1 cellular context compared by ENCODE assay signal in the genomic region with DNA sequence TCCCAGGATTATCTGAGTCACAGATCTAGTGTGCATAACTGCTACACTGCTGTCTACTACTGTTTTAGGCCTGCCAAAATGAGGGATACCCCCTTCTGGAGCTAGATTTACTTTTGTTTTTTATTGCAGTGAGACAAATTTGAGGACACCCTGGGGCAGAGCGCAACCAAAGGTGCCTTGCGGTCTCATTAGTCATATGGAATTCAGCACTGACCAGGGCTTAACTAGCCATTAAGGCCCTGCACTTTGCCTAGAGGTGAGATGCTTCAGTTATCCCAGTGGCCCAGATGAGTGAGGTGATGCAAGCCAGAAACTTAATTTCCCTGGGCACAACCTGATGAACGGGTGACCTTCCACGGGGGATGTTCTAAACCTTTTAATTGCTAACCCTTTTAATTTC.
TF ChIP-seq lines count a peak whose summit lies in the region.

No MANE protein-coding gene starts in this region.

TF ChIP-seq in GM23338, 12 proteins besides CTCF, POLR2A, EP300 and RAD21:
- TF ChIP-seq NANOG (IDR thresholded peaks at IDR 0.05; ENCODE audit: borderline replicate concordance) = no peak
- TF ChIP-seq JUNB (IDR thresholded peaks at IDR 0.05; ENCODE audit: unreplicated experiment) = no peak
- TF ChIP-seq STAT1 (IDR thresholded peaks at IDR 0.05; ENCODE audit: unreplicated experiment) = no peak
- TF ChIP-seq, protein P1, sequence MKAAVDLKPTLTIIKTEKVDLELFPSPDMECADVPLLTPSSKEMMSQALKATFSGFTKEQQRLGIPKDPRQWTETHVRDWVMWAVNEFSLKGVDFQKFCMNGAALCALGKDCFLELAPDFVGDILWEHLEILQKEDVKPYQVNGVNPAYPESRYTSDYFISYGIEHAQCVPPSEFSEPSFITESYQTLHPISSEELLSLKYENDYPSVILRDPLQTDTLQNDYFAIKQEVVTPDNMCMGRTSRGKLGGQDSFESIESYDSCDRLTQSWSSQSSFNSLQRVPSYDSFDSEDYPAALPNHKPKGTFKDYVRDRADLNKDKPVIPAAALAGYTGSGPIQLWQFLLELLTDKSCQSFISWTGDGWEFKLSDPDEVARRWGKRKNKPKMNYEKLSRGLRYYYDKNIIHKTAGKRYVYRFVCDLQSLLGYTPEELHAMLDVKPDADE (IDR thresholded peaks at IDR 0.05) = no peak
- TF ChIP-seq POLR2AphosphoS5 (IDR thresholded peaks at IDR 0.05; ENCODE audit: low read depth) = no peak
- no peak for TF ChIP-seq ZNF331 (CRISPR knock-in tag; IDR thresholded peaks at IDR 0.05; ENCODE audit: low read depth)
- no peak for TF ChIP-seq CREB1 (CRISPR knock-in tag; IDR thresholded peaks at IDR 0.05; ENCODE audit: low read depth)
- TF ChIP-seq ZNF114 (CRISPR knock-in tag; IDR thresholded peaks at IDR 0.05) = no peak
- no peak for TF ChIP-seq EZH2phosphoT487 (IDR thresholded peaks at IDR 0.05; ENCODE audit: unreplicated experiment)
- TF ChIP-seq, protein P2, sequence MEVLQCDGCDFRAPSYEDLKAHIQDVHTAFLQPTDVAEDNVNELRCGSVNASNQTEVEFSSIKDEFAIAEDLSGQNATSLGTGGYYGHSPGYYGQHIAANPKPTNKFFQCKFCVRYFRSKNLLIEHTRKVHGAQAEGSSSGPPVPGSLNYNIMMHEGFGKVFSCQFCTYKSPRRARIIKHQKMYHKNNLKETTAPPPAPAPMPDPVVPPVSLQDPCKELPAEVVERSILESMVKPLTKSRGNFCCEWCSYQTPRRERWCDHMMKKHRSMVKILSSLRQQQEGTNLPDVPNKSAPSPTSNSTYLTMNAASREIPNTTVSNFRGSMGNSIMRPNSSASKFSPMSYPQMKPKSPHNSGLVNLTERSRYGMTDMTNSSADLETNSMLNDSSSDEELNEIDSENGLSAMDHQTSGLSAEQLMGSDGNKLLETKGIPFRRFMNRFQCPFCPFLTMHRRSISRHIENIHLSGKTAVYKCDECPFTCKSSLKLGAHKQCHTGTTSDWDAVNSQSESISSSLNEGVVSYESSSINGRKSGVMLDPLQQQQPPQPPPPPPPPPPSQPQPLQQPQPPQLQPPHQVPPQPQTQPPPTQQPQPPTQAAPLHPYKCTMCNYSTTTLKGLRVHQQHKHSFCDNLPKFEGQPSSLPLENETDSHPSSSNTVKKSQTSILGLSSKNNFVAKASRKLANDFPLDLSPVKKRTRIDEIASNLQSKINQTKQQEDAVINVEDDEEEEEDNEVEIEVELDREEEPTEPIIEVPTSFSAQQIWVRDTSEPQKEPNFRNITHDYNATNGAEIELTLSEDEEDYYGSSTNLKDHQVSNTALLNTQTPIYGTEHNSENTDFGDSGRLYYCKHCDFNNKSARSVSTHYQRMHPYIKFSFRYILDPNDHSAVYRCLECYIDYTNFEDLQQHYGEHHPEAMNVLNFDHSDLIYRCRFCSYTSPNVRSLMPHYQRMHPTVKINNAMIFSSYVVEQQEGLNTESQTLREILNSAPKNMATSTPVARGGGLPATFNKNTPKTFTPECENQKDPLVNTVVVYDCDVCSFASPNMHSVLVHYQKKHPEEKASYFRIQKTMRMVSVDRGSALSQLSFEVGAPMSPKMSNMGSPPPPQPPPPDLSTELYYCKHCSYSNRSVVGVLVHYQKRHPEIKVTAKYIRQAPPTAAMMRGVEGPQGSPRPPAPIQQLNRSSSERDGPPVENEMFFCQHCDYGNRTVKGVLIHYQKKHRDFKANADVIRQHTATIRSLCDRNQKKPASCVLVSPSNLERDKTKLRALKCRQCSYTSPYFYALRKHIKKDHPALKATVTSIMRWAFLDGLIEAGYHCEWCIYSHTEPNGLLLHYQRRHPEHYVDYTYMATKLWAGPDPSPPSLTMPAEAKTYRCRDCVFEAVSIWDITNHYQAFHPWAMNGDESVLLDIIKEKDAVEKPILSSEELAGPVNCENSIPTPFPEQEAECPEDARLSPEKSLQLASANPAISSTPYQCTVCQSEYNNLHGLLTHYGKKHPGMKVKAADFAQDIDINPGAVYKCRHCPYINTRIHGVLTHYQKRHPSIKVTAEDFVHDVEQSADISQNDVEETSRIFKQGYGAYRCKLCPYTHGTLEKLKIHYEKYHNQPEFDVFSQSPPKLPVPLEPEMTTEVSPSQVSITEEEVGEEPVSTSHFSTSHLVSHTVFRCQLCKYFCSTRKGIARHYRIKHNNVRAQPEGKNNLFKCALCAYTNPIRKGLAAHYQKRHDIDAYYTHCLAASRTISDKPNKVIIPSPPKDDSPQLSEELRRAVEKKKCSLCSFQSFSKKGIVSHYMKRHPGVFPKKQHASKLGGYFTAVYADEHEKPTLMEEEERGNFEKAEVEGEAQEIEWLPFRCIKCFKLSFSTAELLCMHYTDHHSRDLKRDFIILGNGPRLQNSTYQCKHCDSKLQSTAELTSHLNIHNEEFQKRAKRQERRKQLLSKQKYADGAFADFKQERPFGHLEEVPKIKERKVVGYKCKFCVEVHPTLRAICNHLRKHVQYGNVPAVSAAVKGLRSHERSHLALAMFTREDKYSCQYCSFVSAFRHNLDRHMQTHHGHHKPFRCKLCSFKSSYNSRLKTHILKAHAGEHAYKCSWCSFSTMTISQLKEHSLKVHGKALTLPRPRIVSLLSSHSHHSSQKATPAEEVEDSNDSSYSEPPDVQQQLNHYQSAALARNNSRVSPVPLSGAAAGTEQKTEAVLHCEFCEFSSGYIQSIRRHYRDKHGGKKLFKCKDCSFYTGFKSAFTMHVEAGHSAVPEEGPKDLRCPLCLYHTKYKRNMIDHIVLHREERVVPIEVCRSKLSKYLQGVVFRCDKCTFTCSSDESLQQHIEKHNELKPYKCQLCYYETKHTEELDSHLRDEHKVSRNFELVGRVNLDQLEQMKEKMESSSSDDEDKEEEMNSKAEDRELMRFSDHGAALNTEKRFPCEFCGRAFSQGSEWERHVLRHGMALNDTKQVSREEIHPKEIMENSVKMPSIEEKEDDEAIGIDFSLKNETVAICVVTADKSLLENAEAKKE (CRISPR knock-in tag; IDR thresholded peaks at IDR 0.05) = no peak
- TF ChIP-seq EZH2 (IDR thresholded peaks at IDR 0.05; ENCODE audit: low read depth, unreplicated experiment) = no peak
- TF ChIP-seq, protein P3, sequence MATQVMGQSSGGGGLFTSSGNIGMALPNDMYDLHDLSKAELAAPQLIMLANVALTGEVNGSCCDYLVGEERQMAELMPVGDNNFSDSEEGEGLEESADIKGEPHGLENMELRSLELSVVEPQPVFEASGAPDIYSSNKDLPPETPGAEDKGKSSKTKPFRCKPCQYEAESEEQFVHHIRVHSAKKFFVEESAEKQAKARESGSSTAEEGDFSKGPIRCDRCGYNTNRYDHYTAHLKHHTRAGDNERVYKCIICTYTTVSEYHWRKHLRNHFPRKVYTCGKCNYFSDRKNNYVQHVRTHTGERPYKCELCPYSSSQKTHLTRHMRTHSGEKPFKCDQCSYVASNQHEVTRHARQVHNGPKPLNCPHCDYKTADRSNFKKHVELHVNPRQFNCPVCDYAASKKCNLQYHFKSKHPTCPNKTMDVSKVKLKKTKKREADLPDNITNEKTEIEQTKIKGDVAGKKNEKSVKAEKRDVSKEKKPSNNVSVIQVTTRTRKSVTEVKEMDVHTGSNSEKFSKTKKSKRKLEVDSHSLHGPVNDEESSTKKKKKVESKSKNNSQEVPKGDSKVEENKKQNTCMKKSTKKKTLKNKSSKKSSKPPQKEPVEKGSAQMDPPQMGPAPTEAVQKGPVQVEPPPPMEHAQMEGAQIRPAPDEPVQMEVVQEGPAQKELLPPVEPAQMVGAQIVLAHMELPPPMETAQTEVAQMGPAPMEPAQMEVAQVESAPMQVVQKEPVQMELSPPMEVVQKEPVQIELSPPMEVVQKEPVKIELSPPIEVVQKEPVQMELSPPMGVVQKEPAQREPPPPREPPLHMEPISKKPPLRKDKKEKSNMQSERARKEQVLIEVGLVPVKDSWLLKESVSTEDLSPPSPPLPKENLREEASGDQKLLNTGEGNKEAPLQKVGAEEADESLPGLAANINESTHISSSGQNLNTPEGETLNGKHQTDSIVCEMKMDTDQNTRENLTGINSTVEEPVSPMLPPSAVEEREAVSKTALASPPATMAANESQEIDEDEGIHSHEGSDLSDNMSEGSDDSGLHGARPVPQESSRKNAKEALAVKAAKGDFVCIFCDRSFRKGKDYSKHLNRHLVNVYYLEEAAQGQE (IDR thresholded peaks at IDR 0.05; ENCODE audit: unreplicated experiment) = no peak
TF ChIP-seq in GM23338: peak in this region for 0.
